In the genomic region with DNA sequence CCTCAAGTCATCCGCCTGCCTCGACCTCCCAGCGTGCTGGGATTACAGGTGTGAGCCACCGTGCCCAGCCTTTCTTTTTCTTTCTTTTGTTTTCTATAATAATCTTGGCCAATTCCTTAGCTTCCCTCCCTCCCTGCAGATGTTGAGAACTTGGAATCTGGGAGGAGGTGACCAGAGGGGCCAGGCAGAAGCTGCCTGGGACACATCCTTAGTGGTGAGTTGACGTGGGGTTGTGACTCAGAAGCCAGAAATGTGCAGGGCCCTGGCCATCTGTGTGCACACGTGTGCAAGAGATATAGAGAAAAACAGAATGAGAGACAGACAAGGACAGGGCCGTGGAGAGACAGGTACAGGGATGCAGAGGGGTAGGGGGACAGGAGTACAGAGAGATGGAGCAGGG, we compare ENCODE assay signal across 13 cellular contexts.
A peak's percentile ranks its signal among the peaks of the same experiment; 100 is the strongest.
DNase-seq lines count a peak whose midpoint lies in the region; TF ChIP-seq lines count a peak whose summit lies in the region.
"Had no signal": no experiment of that assay in that cellular context is flagged by ENCODE, and none has a peak within 500 bp of the region (broad histone marks: within the 10 kb centered on the region; RNA-seq: fewer than 3 reads in every experiment).

No MANE protein-coding gene starts in this region.

- DNase-seq in ELF-1 (ENCODE audit: low read depth, low spot score) (peak; percentile 18), choroid plexus epithelial cell (ENCODE audit: low read depth) (peak; percentile 80), osteoblast (ENCODE audit: insufficient read length, low spot score, missing footprints) (peak; percentile 94), NCI-H1417 treated with DMSO at 0.1 percent for 48 hours (lab: John Stamatoyannopoulos, UW) (no peak), NCI-H1092 treated with DMSO at 0.1 percent for 48 hours (lab: John Stamatoyannopoulos, UW) (no peak), MM.1S (no peak), HT-29 (ENCODE audit: low spot score) (no peak)
- DNase-seq: activated CD4-positive, CD25-positive, alpha-beta regulatory T cell treated with anti-CD3 and anti-CD28 coated beads, Interleukin-2, amount 50 U/mL, for 72 hours; activated naive CD8-positive, alpha-beta T cell treated with anti-CD3 and anti-CD28 coated beads, Interleukin-2, amount 10 ng/mL, durations not matched to agents 7 days and 5 days; esophagus squamous epithelium; NK-92 treated with Interleukin-12 subunit alpha and Interleukin-12 subunit beta, amount 100 ng/mL, for 24 hours; stimulated activated CD4-positive, alpha-beta T cell treated with anti-CD3 and anti-CD28 coated beads, Interleukin-12 subunit alpha, Interleukin-12 subunit beta, amount 100 ng/mL, for 4 hours had no signal

- H3K9ac ChIP-seq in OCI-LY1 (ENCODE audit: low read length) (no peak overlapping the region), MM.1S (ENCODE audit: low read length) (no peak overlapping the region)

- H2AFZ ChIP-seq in OCI-LY1 (ENCODE audit: low read length): no peak overlapping the region
- no peak overlapping the region for H2AFZ ChIP-seq in osteoblast (ENCODE audit: low read length)
- no peak overlapping the region for H2AFZ ChIP-seq in MM.1S (ENCODE audit: low read length)

- H3K4me2 ChIP-seq in OCI-LY1 (ENCODE audit: low read length): no peak overlapping the region
- H3K4me2 ChIP-seq in osteoblast (ENCODE audit: insufficient read depth, low read length): peak overlapping the region; percentile 32
- H3K4me2 ChIP-seq in MM.1S (ENCODE audit: low read depth, low read length): no peak overlapping the region

- no peaks in the 10 kb centered on the region for H3K9me3 ChIP-seq in OCI-LY1 (ENCODE audit: low read length)
- no peaks in the 10 kb centered on the region for H3K9me3 ChIP-seq in osteoblast (ENCODE audit: low read depth, low read length)
- H3K9me3 ChIP-seq in MM.1S (replicated peaks; ENCODE audit: insufficient read depth, low read length): no peaks in the 10 kb centered on the region
- H3K9me3 ChIP-seq: esophagus squamous epithelium had no signal

- no peak overlapping the region for H3K4me3 ChIP-seq in OCI-LY1 (ENCODE audit: low read depth, low read length, poor library complexity, severe bottlenecking)
- no peak overlapping the region for H3K4me3 ChIP-seq in choroid plexus epithelial cell (ENCODE audit: low read depth, low read length)
- no peak overlapping the region for H3K4me3 ChIP-seq in osteoblast (ENCODE audit: insufficient read depth, low read length)
- H3K4me3 ChIP-seq in MM.1S (ENCODE audit: low read length): no peak overlapping the region
- H3K4me3 ChIP-seq: esophagus squamous epithelium had no signal

- no peaks in the 10 kb centered on the region for H3K79me2 ChIP-seq in OCI-LY1 (ENCODE audit: insufficient read depth, low read length)
- H3K79me2 ChIP-seq in osteoblast (ENCODE audit: insufficient read depth, low read length): peaks cover 62% of the 10 kb centered on the region
- H3K79me2 ChIP-seq in MM.1S (ENCODE audit: low read length): no peaks in the 10 kb centered on the region

- H3K36me3 ChIP-seq in OCI-LY1 (ENCODE audit: insufficient read depth, low read length) (no peaks in the 10 kb centered on the region), osteoblast (ENCODE audit: insufficient read depth, low read length) (no peaks in the 10 kb centered on the region), MM.1S (replicated peaks; ENCODE audit: insufficient read depth, low read length) (no peaks in the 10 kb centered on the region)

- TF ChIP-seq CTCF in OCI-LY1 (IDR thresholded peaks at IDR 0.05; ENCODE audit: low read length): no peak
- TF ChIP-seq CTCF in choroid plexus epithelial cell (conservative IDR thresholded peaks at IDR 0.05; ENCODE audit: low read depth, low read length): no peak
- TF ChIP-seq CTCF in osteoblast (IDR thresholded peaks at IDR 0.05; ENCODE audit: extremely low read depth, low read depth, low read length): no peak
- TF ChIP-seq CTCF in MM.1S (IDR thresholded peaks at IDR 0.05; ENCODE audit: low read length): no peak

- H3K27me3 ChIP-seq in OCI-LY1 (ENCODE audit: insufficient read depth, low read length) (no peaks in the 10 kb centered on the region), osteoblast (ENCODE audit: insufficient read depth, low read length) (no peaks in the 10 kb centered on the region), MM.1S (replicated peaks; ENCODE audit: insufficient read depth, low read length) (no peaks in the 10 kb centered on the region)
- H3K27me3 ChIP-seq: esophagus squamous epithelium had no signal

- H3F3A ChIP-seq in OCI-LY1 (ENCODE audit: insufficient read depth, low read length) (peaks cover 4% of the 10 kb centered on the region; the same call in 1 of the 2 replicates), MM.1S (ENCODE audit: insufficient read depth, low read length) (peaks cover 20% of the 10 kb centered on the region; the same call in 1 of the 2 replicates)

- no peaks in the 10 kb centered on the region for H3K9me2 ChIP-seq in OCI-LY1 (ENCODE audit: low read depth, low read length)
- no peaks in the 10 kb centered on the region for H3K9me2 ChIP-seq in MM.1S (replicated peaks; ENCODE audit: insufficient read depth, low read length)

- peak overlapping the region; percentile 96 for H3K27ac ChIP-seq in OCI-LY1 (ENCODE audit: low read depth, low read length, poor library complexity, severe bottlenecking)
- peak overlapping the region; percentile 52 for H3K27ac ChIP-seq in osteoblast (ENCODE audit: low read depth, low read length)
- no peak overlapping the region for H3K27ac ChIP-seq in MM.1S (ENCODE audit: low read length)
- H3K27ac ChIP-seq: esophagus squamous epithelium had no signal

- no peaks in the 10 kb centered on the region for H4K20me1 ChIP-seq in OCI-LY1 (ENCODE audit: insufficient read depth, low read length)
- H4K20me1 ChIP-seq in osteoblast (ENCODE audit: insufficient read depth, low read length): no peaks in the 10 kb centered on the region
- H4K20me1 ChIP-seq in MM.1S (ENCODE audit: insufficient read depth, low read length): no peaks in the 10 kb centered on the region

- peaks cover 64% of the 10 kb centered on the region for H3K4me1 ChIP-seq in OCI-LY1 (ENCODE audit: insufficient read depth, low read length, severe bottlenecking)
- H3K4me1 ChIP-seq in osteoblast (ENCODE audit: insufficient read depth, low read length): peaks cover 10% of the 10 kb centered on the region
- peaks cover 22% of the 10 kb centered on the region for H3K4me1 ChIP-seq in MM.1S (ENCODE audit: low read length)

Comparison
In these comparisons a context has a peak if more than half of its experiments do, and no peak if none do; other contexts are left out.
1. DNase-seq: peak in ELF-1 (single experiment), choroid plexus epithelial cell (single experiment) and osteoblast (single experiment); none in NCI-H1417 treated with DMSO at 0.1 percent for 48 hours (single experiment), NCI-H1092 treated with DMSO at 0.1 percent for 48 hours (single experiment), MM.1S (single experiment) and HT-29 (single experiment).